18 cellular contexts compared by ENCODE assay signal in the genomic region with DNA sequence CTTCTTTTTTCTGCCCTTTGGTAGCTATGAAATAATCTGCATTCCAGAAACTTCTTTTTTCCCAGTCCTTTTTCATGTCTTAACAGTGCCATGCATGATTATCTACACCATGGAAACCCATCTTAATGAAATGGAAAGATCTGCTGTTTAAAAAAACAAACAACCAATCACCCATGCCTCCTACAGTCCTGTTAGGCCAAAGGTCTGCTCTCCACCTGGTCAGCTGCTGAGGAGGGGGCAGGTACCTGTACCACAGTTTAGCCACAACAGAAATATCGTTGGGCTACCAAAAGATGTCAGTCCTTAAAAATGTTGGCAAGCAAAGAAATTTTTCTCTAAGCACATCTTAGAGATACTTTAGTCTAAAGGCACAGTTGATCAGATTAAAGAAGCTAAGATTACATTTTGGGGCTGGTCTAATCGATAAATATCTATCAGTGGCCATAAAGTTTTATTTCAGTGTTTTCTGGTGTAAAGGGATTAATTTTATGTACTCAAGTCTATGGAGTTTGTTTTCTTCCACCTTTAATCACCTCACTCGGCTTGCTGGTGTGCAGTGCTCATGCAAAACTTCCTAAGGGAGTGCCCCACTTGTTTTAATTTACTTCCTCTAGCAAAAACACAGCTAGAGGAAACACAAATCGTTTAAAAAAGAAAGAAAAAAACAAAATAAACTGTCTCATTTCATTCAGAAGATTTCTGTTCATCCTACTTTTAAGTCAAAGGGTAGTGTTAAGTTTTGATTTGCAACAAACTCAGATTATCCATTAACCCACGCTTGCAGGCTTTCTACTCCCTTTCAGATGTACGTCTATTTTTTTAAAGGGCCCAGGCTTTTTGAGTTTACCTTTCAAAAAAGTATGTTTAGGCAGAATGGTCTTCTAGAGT.
DNase-seq lines count a peak whose midpoint lies in the region; ATAC-seq, FAIRE-seq and TF ChIP-seq lines count a peak whose summit lies in the region.
"Had no signal": no experiment of that assay in that cellular context is flagged by ENCODE, and none has a peak within 500 bp of the region (broad histone marks: within the 10 kb centered on the region; RNA-seq: fewer than 3 reads in every experiment).

No MANE protein-coding gene starts in this region.

- no peak for FAIRE-seq in HepG2 (lab: Jason Lieb, UNC)
- FAIRE-seq: GM18507 had no signal

- DNase-seq in Caki2 (ENCODE audit: low read depth) (peak; percentile 32), T-cell (no peak), HepG2 (ENCODE audit: low spot score) (no peak), renal cortical epithelial cell (ENCODE audit: low read depth) (peak; percentile 51), left ventricle myocardium inferior (no peak), GM10266 (ENCODE audit: extremely low spot score) (no peak)
- DNase-seq: activated naive CD8-positive, alpha-beta T cell treated with anti-CD3 and anti-CD28 coated beads, Interleukin-2, amount 10 ng/mL, durations not matched to agents 7 days and 5 days; dorsolateral prefrontal cortex; NCI-H1436; NK-92 treated with Interleukin-12 subunit alpha and Interleukin-12 subunit beta, amount 100 ng/mL, for 24 hours; stimulated activated CD4-positive, alpha-beta T cell treated with anti-CD3 and anti-CD28 coated beads, Interleukin-1b, Interleukin-23, amount 100 ng/mL, for 48 hours had no signal

- CTCF ChIA-PET in T-cell (lab: Charles Lee) = interaction anchor here in 1 of 2 donors (1.4 kb wide), 1 partner anchor 143 kb away, joined by 4 read pairs; no protein-coding TSS in a partner anchor
- CTCF ChIA-PET in HepG2 (lab: Yijun Ruan, JAX; ENCODE audit: low intra/inter-chr PET ratio, low total read pairs) = no interaction called here

- peaks cover 19% of the 10 kb centered on the region for H3K4me1 ChIP-seq in HepG2 (ENCODE audit: insufficient read depth, low read length)
- peaks cover 21% of the 10 kb centered on the region for H3K4me1 ChIP-seq in left ventricle myocardium inferior
- H3K4me1 ChIP-seq: breast epithelium had no signal

- no peaks in the 10 kb centered on the region for H4K20me1 ChIP-seq in HepG2 (ENCODE audit: insufficient read depth, low read length)

- no peak for TF ChIP-seq POLR2A in HepG2 (IDR thresholded peaks at IDR 0.05; ENCODE audit: insufficient read depth in 1 of 2, low read depth in 2 of 2, low read length in 2 of 2)

- H3K4me3 ChIP-seq in HepG2 (replicated peaks in 1 of 3; ENCODE audit: insufficient read depth in 1 of 3, low read depth in 2 of 3, low read length in 3 of 3) = peak overlapping the region; percentile 38 to 47 (median 44)
- no peak overlapping the region for H3K4me3 ChIP-seq in left ventricle myocardium inferior
- H3K4me3 ChIP-seq: breast epithelium, dorsolateral prefrontal cortex, HAP-1 had no signal

- peak overlapping the region; percentile 58 for H2AFZ ChIP-seq in HepG2 (ENCODE audit: low read length)

- under 1% methylated on average over 6 of the region's 6 CpGs for WGBS in HepG2 (ENCODE audit: low lambda C conversion rate)

- no TSS peak for BruUV-seq in HepG2 (replicated peaks; lab: Mats Ljungman, UMichigan)

- peak overlapping the region; percentile 80 for H3K4me2 ChIP-seq in HepG2 (ENCODE audit: low read depth, low read length)

- POLR2A ChIA-PET in T-cell (lab: Charles Lee) (interaction anchor here in 1 of 2 donors (0.7 kb wide), 1 partner anchor 76 kb away, joined by 4 read pairs; no protein-coding TSS in a partner anchor), HepG2 (lab: Yijun Ruan, JAX) (no interaction called here)

- in situ Hi-C loops in Caki2 (cut with HindIII; ENCODE audit: low pct_unique_long_range_greater_than_20kb, low sequenced_read_pairs) (no loop called here), HepG2 (cut with HindIII; ENCODE audit: extremely low pct_ligation_motif_present, low pct_unique_long_range_greater_than_20kb) (no loop called here)

- no peak for TF ChIP-seq CTCF in HepG2 (CRISPR knock-in tag; IDR thresholded peaks at IDR 0.05)
- TF ChIP-seq CTCF in left ventricle myocardium inferior (IDR thresholded peaks at IDR 0.05; ENCODE audit: borderline replicate concordance) = no peak
- TF ChIP-seq CTCF in GM10266 (IDR thresholded peaks at IDR 0.05; ENCODE audit: control insufficient read depth, insufficient read depth, low read depth, missing control alignments) = no peak

- H3K4me3 Mint-ChIP-seq in T-cell = peak overlapping the region in 1 of 3 donors; percentile 36
- H3K4me3 Mint-ChIP-seq: activated naive CD8-positive, alpha-beta T cell treated with anti-CD3 and anti-CD28 coated beads, Interleukin-2, amount 10 ng/mL, durations not matched to agents 7 days and 5 days had no signal

- intact Hi-C loops in HepG2 (cut with micrococcal nuclease; ENCODE audit: unreplicated experiment) = loop anchor here (10.0 kb wide), 1 partner anchor 115 kb away; a partner anchor contains a TSS
- intact Hi-C loops in left ventricle myocardium inferior (cut with micrococcal nuclease) = no loop called here

- no peak for TF ChIP-seq RAD21 in HepG2 (CRISPR knock-in tag; IDR thresholded peaks at IDR 0.05)

- no peak for ATAC-seq in T-cell (replicated peaks in 1 of 4)
- ATAC-seq in HepG2 = peak; percentile 81
- ATAC-seq in HG02571 (IDR thresholded peaks at IDR 0.05; ENCODE audit: unreplicated experiment) = no peak
- no peak for ATAC-seq in GM19351 (IDR thresholded peaks at IDR 0.05; ENCODE audit: unreplicated experiment)
- ATAC-seq: sciatic nerve had no signal

- peaks cover 3% of the 10 kb centered on the region for H3K36me3 Mint-ChIP-seq in T-cell

- no peaks in the 10 kb centered on the region for H3K79me2 ChIP-seq in HepG2 (ENCODE audit: insufficient read depth, low read length)

- H3K27me3 ChIP-seq in HepG2 (ENCODE audit: control insufficient read depth in 1 of 2, insufficient read depth in 2 of 2, low read length in 2 of 2) (no peaks in the 10 kb centered on the region), left ventricle myocardium inferior (ENCODE audit: low read depth) (no peaks in the 10 kb centered on the region)
- H3K27me3 ChIP-seq: breast epithelium, dorsolateral prefrontal cortex had no signal

- peaks cover 23 to 27% (median 25%) of the 10 kb centered on the region in 3 donors for H3K4me1 Mint-ChIP-seq in T-cell

- H3K9me3 Mint-ChIP-seq in T-cell = no peaks in the 10 kb centered on the region

- no peaks in the 10 kb centered on the region for H3K27me3 Mint-ChIP-seq in T-cell
- H3K27me3 Mint-ChIP-seq: activated naive CD8-positive, alpha-beta T cell treated with anti-CD3 and anti-CD28 coated beads, Interleukin-2, amount 10 ng/mL, durations not matched to agents 7 days and 5 days had no signal

- peak overlapping the region; percentile 24 for H3K27ac ChIP-seq in HepG2 (ENCODE audit: extremely low read length, insufficient read depth, low read length)
- no peak overlapping the region for H3K27ac ChIP-seq in left ventricle myocardium inferior (replicated peaks)
- H3K27ac ChIP-seq: breast epithelium, dorsolateral prefrontal cortex, VCaP had no signal

- no peak overlapping the region for H3K9ac ChIP-seq in HepG2 (ENCODE audit: insufficient read depth, low read depth, low read length)

- no peaks in the 10 kb centered on the region for H3K9me3 ChIP-seq in HepG2 (ENCODE audit: low read length)
- H3K9me3 ChIP-seq in left ventricle myocardium inferior (replicated peaks) = no peaks in the 10 kb centered on the region
- H3K9me3 ChIP-seq: breast epithelium, HAP-1 had no signal

- TF ChIP-seq EP300 in HepG2 (IDR thresholded peaks at IDR 0.05; ENCODE audit: low read depth in 2 of 2, low read length in 2 of 2) = no peak
- TF ChIP-seq EP300 in HepG2 (CRISPR knock-in tag; IDR thresholded peaks at IDR 0.05; ENCODE audit: borderline replicate concordance) = no peak

- H3K27ac Mint-ChIP-seq in T-cell = peak overlapping the region; percentile 33 to 71
- H3K27ac Mint-ChIP-seq: activated naive CD8-positive, alpha-beta T cell treated with anti-CD3 and anti-CD28 coated beads, Interleukin-2, amount 10 ng/mL, durations not matched to agents 7 days and 5 days had no signal

- H3K36me3 ChIP-seq in HepG2 (replicated peaks in 1 of 2; ENCODE audit: control insufficient read depth in 1 of 2, insufficient read depth in 2 of 2, low read length in 2 of 2) (no peaks in the 10 kb centered on the region), left ventricle myocardium inferior (no peaks in the 10 kb centered on the region)
- H3K36me3 ChIP-seq: breast epithelium, HAP-1 had no signal

TF ChIP-seq in HepG2, 621 proteins besides CTCF, POLR2A, EP300 and RAD21 (continues in another document):
- no peak for TF ChIP-seq MLLT10 (CRISPR knock-in tag; IDR thresholded peaks at IDR 0.05)
- no peak for TF ChIP-seq CCDC6 (CRISPR knock-in tag; IDR thresholded peaks at IDR 0.05)
- TF ChIP-seq, protein P1, sequence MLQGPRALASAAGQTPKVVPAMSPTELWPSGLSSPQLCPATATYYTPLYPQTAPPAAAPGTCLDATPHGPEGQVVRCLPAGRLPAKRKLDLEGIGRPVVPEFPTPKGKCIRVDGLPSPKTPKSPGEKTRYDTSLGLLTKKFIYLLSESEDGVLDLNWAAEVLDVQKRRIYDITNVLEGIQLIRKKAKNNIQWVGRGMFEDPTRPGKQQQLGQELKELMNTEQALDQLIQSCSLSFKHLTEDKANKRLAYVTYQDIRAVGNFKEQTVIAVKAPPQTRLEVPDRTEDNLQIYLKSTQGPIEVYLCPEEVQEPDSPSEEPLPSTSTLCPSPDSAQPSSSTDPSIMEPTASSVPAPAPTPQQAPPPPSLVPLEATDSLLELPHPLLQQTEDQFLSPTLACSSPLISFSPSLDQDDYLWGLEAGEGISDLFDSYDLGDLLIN (CRISPR knock-in tag; IDR thresholded peaks at IDR 0.05; ENCODE audit: borderline replicate concordance) = no peak
- no peak for TF ChIP-seq TAF15 (IDR thresholded peaks at IDR 0.05; ENCODE audit: low read depth, low read length, poor library complexity, severe bottlenecking)
- no peak for TF ChIP-seq KLF9 (CRISPR knock-in tag; IDR thresholded peaks at IDR 0.05; ENCODE audit: low read depth)
- no peak for TF ChIP-seq NCOR1 (IDR thresholded peaks at IDR 0.05; ENCODE audit: borderline replicate concordance, low read length)
- no peak for TF ChIP-seq HNRNPLL (IDR thresholded peaks at IDR 0.05; ENCODE audit: low read depth, low read length, poor library complexity, severe bottlenecking)
- TF ChIP-seq RORA (CRISPR knock-in tag; IDR thresholded peaks at IDR 0.05) = no peak
- no peak for TF ChIP-seq DNMT1 (CRISPR knock-in tag; IDR thresholded peaks at IDR 0.05)
- TF ChIP-seq SATB2 (CRISPR knock-in tag; IDR thresholded peaks at IDR 0.05) = no peak
- no peak for TF ChIP-seq ZNF326 (CRISPR knock-in tag; IDR thresholded peaks at IDR 0.05; ENCODE audit: borderline replicate concordance)
- no peak for TF ChIP-seq SSRP1 (CRISPR knock-in tag; IDR thresholded peaks at IDR 0.05)
- no peak for TF ChIP-seq POGZ (CRISPR knock-in tag; IDR thresholded peaks at IDR 0.05)
- no peak for TF ChIP-seq SP5 (CRISPR knock-in tag; IDR thresholded peaks at IDR 0.05; ENCODE audit: borderline replicate concordance, low read depth)

Comparison
In these comparisons a context has a peak if more than half of its experiments do, and no peak if none do; other contexts are left out.
1. DNase-seq: peak in Caki2 (single experiment) and renal cortical epithelial cell (single experiment); none in T-cell (0 of 34), HepG2 (single experiment), left ventricle myocardium inferior (single experiment) and GM10266 (single experiment).